ENCODE assay signal across 9 cellular contexts in the genomic region with DNA sequence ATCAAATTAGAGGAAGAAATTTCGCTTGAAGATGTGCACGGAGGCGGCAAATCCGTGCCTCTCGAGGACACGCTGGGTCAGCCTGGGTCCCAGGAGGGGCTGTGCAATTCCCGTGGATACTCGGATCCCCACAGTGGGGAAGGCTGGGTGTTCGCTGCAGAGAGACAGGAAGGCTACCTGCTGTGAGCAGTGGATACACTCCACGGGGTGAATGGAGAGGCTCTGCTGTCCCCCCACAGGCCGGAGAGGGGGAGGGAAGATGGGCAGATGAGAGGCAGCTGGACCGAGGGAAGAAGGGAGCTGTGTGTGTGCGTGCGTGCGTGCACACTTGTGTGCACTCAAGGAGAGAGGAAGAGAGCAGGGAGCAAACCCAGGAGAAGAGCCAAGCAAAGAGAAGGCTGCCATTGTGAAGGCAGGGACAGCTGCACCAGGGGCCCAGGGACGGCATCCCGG. TPM values are rescaled to one million over a fixed set of nuclear protein-coding genes. Genes with fewer than 3 reads are reported as not detected.
DNase-seq lines count a peak whose midpoint lies in the region; ATAC-seq and TF ChIP-seq lines count a peak whose summit lies in the region.
"Had no signal": no experiment of that assay in that cellular context is flagged by ENCODE, and none has a peak within 500 bp of the region (broad histone marks: within the 10 kb centered on the region; RNA-seq: fewer than 3 reads in every experiment).

No MANE protein-coding gene starts in this region.

- H3K9me3 Mint-ChIP-seq in activated T-cell treated with anti-CD3 and anti-CD28 coated beads, Interleukin-2, amount 50 U/mL, for 72 hours, result no peaks in the 10 kb centered on the region
- no peaks in the 10 kb centered on the region for H3K9me3 Mint-ChIP-seq in stimulated activated naive B cell treated with anti-CD40 and anti-IgM and Interleukin-4, amounts not matched to agents 10 μg/mL and 1 μg/mL and 100 μg/mL, for 72 hours

- H3K27me3 Mint-ChIP-seq in activated T-cell treated with anti-CD3 and anti-CD28 coated beads, Interleukin-2, amount 50 U/mL, for 72 hours (ENCODE audit: low read depth), result no peaks in the 10 kb centered on the region
- no peaks in the 10 kb centered on the region for H3K27me3 Mint-ChIP-seq in stimulated activated naive B cell treated with anti-CD40 and anti-IgM and Interleukin-4, amounts not matched to agents 10 μg/mL and 1 μg/mL and 100 μg/mL, for 72 hours

- CTCF ChIA-PET in RWPE1 (lab: Yijun Ruan, JAX), result interaction anchor here (0.7 to 2.0 kb wide), 2 partner anchors 12 to 47 kb away, joined by 3 to 5 read pairs; no protein-coding TSS in a partner anchor

- H3K4me1 Mint-ChIP-seq in activated T-cell treated with anti-CD3 and anti-CD28 coated beads, Interleukin-2, amount 50 U/mL, for 72 hours (ENCODE audit: low read depth), result peaks cover 28% of the 10 kb centered on the region
- peaks cover 29 to 49% of the 10 kb centered on the region in 2 donors for H3K4me1 Mint-ChIP-seq in stimulated activated naive B cell treated with anti-CD40 and anti-IgM and Interleukin-4, amounts not matched to agents 10 μg/mL and 1 μg/mL and 100 μg/mL, for 72 hours

- POLR2A ChIA-PET in RWPE1 (lab: Yijun Ruan, JAX; ENCODE audit: low non-redundant PET), result no interaction called here

- H3K4me3 Mint-ChIP-seq in activated T-cell treated with anti-CD3 and anti-CD28 coated beads, Interleukin-2, amount 50 U/mL, for 72 hours, result peak overlapping the region; percentile 78 to 80
- H3K4me3 Mint-ChIP-seq in stimulated activated naive B cell treated with anti-CD40 and anti-IgM and Interleukin-4, amounts not matched to agents 10 μg/mL and 1 μg/mL and 100 μg/mL, for 72 hours, result peak overlapping the region; percentile 74 to 84

- peaks cover 2% of the 10 kb centered on the region in 2 donors for H3K36me3 Mint-ChIP-seq in activated T-cell treated with anti-CD3 and anti-CD28 coated beads, Interleukin-2, amount 50 U/mL, for 72 hours (ENCODE audit: insufficient read depth in 2 of 2)
- no peaks in the 10 kb centered on the region for H3K36me3 Mint-ChIP-seq in stimulated activated naive B cell treated with anti-CD40 and anti-IgM and Interleukin-4, amounts not matched to agents 10 μg/mL and 1 μg/mL and 100 μg/mL, for 72 hours

- no peak for DNase-seq in activated T-cell treated with anti-CD3 and anti-CD28 coated beads, Interleukin-2, amount 50 U/mL, for 72 hours
- no peak for DNase-seq in activated T-cell treated with anti-CD3 and anti-CD28 coated beads, Interleukin-2, amount 50 U/mL, for 1 hour
- DNase-seq in RWPE1 (ENCODE audit: low spot score) (no peak), hypothalamus (lab: John Stamatoyannopoulos, UW) (peak in 39 of 51 donors; percentile 13 to 76 (median 45)), AG08395 (ENCODE audit: low spot score) (no peak), SHP77 treated with DMSO at 0.1 percent for 48 hours (lab: John Stamatoyannopoulos, UW) (no peak)
- no peak for DNase-seq in stimulated activated naive B cell treated with anti-CD40 and anti-IgM and Interleukin-4, amounts not matched to agents 10 μg/mL and 1 μg/mL and 100 μg/mL, for 72 hours
- DNase-seq: foreskin keratinocyte had no signal

- H3K27ac Mint-ChIP-seq in activated T-cell treated with anti-CD3 and anti-CD28 coated beads, Interleukin-2, amount 50 U/mL, for 72 hours, result peak overlapping the region; percentile 91
- H3K27ac Mint-ChIP-seq in stimulated activated naive B cell treated with anti-CD40 and anti-IgM and Interleukin-4, amounts not matched to agents 10 μg/mL and 1 μg/mL and 100 μg/mL, for 72 hours, result peak overlapping the region; percentile 95

- no peak for ATAC-seq in activated T-cell treated with anti-CD3 and anti-CD28 coated beads, Interleukin-2, amount 50 U/mL, for 72 hours (replicated peaks in 1 of 2)
- no peak for ATAC-seq in stimulated activated naive B cell treated with anti-CD40 and anti-IgM and Interleukin-4, amounts not matched to agents 10 μg/mL and 1 μg/mL and 100 μg/mL, for 72 hours (replicated peaks)
- no peak for ATAC-seq in GM19452 (IDR thresholded peaks at IDR 0.05; ENCODE audit: unreplicated experiment)
- ATAC-seq: foreskin keratinocyte had no signal

- no peak for TF ChIP-seq CTCF in RWPE1 (conservative IDR thresholded peaks at IDR 0.05; ENCODE audit: low read depth)

- H3K27ac ChIP-seq in RWPE1, result peak overlapping the region; percentile 69
- H3K27ac ChIP-seq: foreskin keratinocyte had no signal

RNA-seq across cellular contexts. Expression of gene SULF2, which starts 57.3 kb away (rescaled TPM):
- total RNA-seq in activated T-cell treated with anti-CD3 and anti-CD28 coated beads, Interleukin-2, amount 50 U/mL, for 72 hours, result under 1 TPM; 0.65 to 0.72 TPM

Comparison
In these comparisons a context has a peak if more than half of its experiments do, and no peak if none do; other contexts are left out.
1. DNase-seq: peak in hypothalamus (39 of 51); none in activated T-cell treated with anti-CD3 and anti-CD28 coated beads, Interleukin-2, amount 50 U/mL, for 72 hours (0 of 2), activated T-cell treated with anti-CD3 and anti-CD28 coated beads, Interleukin-2, amount 50 U/mL, for 1 hour (single experiment), RWPE1 (single experiment), stimulated activated naive B cell treated with anti-CD40 and anti-IgM and Interleukin-4, amounts not matched to agents 10 μg/mL and 1 μg/mL and 100 μg/mL, for 72 hours (single experiment), AG08395 (single experiment) and SHP77 treated with DMSO at 0.1 percent for 48 hours (single experiment).